20 cellular contexts compared by ENCODE assay signal in the genomic region with DNA sequence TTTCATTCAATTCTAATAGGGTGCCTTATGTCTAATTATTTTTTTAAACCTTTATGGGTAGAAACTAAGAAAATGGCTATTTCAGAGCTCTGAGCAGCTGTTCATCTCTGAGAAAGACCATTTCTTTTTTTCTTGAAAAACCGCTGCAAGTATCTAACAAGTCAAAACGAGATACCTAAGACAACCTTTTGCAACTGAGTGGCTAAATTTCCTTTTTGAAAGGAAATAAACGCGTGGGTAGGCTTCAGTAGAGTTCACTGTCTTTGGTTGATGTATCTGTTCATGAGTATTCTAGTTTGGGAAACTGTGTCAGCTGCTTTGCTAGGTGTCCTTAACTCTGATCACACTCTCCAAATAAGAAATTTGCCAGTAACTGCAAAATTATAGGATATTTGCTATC.
A peak's percentile ranks its signal among the peaks of the same experiment; 100 is the strongest.
DNase-seq lines count a peak whose midpoint lies in the region; ATAC-seq, FAIRE-seq and TF ChIP-seq lines count a peak whose summit lies in the region.
"Had no signal": no experiment of that assay in that cellular context is flagged by ENCODE, and none has a peak within 500 bp of the region (broad histone marks: within the 10 kb centered on the region; RNA-seq: fewer than 3 reads in every experiment).

No MANE protein-coding gene starts in this region.

- TF ChIP-seq POLR2A in HepG2 (IDR thresholded peaks at IDR 0.05; ENCODE audit: insufficient read depth in 1 of 2, low read depth in 2 of 2, low read length in 2 of 2) = no peak

- no peak overlapping the region for H3K9ac ChIP-seq in liver (ENCODE audit: low read depth in 1 of 2, low read length in 2 of 2)
- no peak overlapping the region for H3K9ac ChIP-seq in HepG2 (ENCODE audit: insufficient read depth, low read depth, low read length)
- H3K9ac ChIP-seq: BLaER1 treated with 17β-estradiol and CSF1 and Interleukin-3, amounts not matched to agents 10 nM and 100 nM had no signal

- H3K9me2 ChIP-seq in GM23338 (ENCODE audit: insufficient read depth) = no peaks in the 10 kb centered on the region

- no peak overlapping the region for H2AFZ ChIP-seq in HepG2 (ENCODE audit: low read length)
- H2AFZ ChIP-seq in GM23338 = 0 out of 2 replicates have a peak overlapping the region, but pooled peaks have one; percentile 64

- H3K36me3 ChIP-seq in liver (ENCODE audit: control insufficient read depth in 4 of 4, insufficient read depth in 3 of 4, low read depth in 1 of 4, low read length in 3 of 4) (no peaks in the 10 kb centered on the region), HepG2 (replicated peaks in 1 of 2; ENCODE audit: control insufficient read depth in 1 of 2, insufficient read depth in 2 of 2, low read length in 2 of 2) (no peaks in the 10 kb centered on the region), GM23338 (ENCODE audit: insufficient read depth) (no peaks in the 10 kb centered on the region), A673 (ENCODE audit: insufficient read depth, low read length, poor library complexity, severe bottlenecking) (no peaks in the 10 kb centered on the region)
- H3K36me3 ChIP-seq: BLaER1 treated with 17β-estradiol and CSF1 and Interleukin-3, amounts not matched to agents 10 nM and 100 nM; HAP-1 had no signal

- TF ChIP-seq EP300 in HepG2 (IDR thresholded peaks at IDR 0.05; ENCODE audit: low read depth in 2 of 2, low read length in 2 of 2) = no peak
- TF ChIP-seq EP300 in HepG2 (CRISPR knock-in tag; IDR thresholded peaks at IDR 0.05; ENCODE audit: borderline replicate concordance) = no peak

- H3F3A ChIP-seq in GM23338 (replicated peaks; ENCODE audit: low read depth) = no peaks in the 10 kb centered on the region

- CTCF ChIA-PET in HepG2 (lab: Yijun Ruan, JAX; ENCODE audit: low intra/inter-chr PET ratio, low total read pairs) (no interaction called here), A673 (lab: Charles Lee) (no interaction called here)

- peaks cover 4 to 38% (median 24%) of the 10 kb centered on the region in 4 donors for H3K4me1 ChIP-seq in liver (ENCODE audit: control insufficient read depth in 4 of 4, insufficient read depth in 4 of 4, low read length in 3 of 4)
- no peaks in the 10 kb centered on the region for H3K4me1 ChIP-seq in HepG2 (ENCODE audit: insufficient read depth, low read length)
- no peaks in the 10 kb centered on the region for H3K4me1 ChIP-seq in GM23338 (ENCODE audit: insufficient read depth)
- H3K4me1 ChIP-seq in A673 (ENCODE audit: insufficient read depth, low read length, poor library complexity, severe bottlenecking) = no peaks in the 10 kb centered on the region
- H3K4me1 ChIP-seq: BLaER1 treated with 17β-estradiol and CSF1 and Interleukin-3, amounts not matched to agents 10 nM and 100 nM; HAP-1 had no signal

- in situ Hi-C loops in HepG2 (cut with HindIII; ENCODE audit: extremely low pct_ligation_motif_present, low pct_unique_long_range_greater_than_20kb) = no loop called here

- no peak for ATAC-seq in HepG2
- no peak for ATAC-seq in GM23338
- ATAC-seq in HG03432 (IDR thresholded peaks at IDR 0.05; ENCODE audit: unreplicated experiment) = peak; percentile 51
- ATAC-seq in naive thymus-derived CD8-positive, alpha-beta T cell = no peak
- no peak for ATAC-seq in GM21737 (IDR thresholded peaks at IDR 0.05; ENCODE audit: unreplicated experiment)
- no peak for ATAC-seq in GM21576 (IDR thresholded peaks at IDR 0.05; ENCODE audit: unreplicated experiment)
- ATAC-seq: CD8-positive, alpha-beta T cell had no signal

- no peaks in the 10 kb centered on the region for H3K79me2 ChIP-seq in HepG2 (ENCODE audit: insufficient read depth, low read length)
- no peaks in the 10 kb centered on the region for H3K79me2 ChIP-seq in GM23338 (replicated peaks; ENCODE audit: insufficient read depth)

- intact Hi-C loops in HepG2 (cut with micrococcal nuclease; ENCODE audit: unreplicated experiment) = no loop called here
- intact Hi-C loops in A673 (cut with micrococcal nuclease; ENCODE audit: unreplicated experiment) = no loop called here

- H3K4me2 ChIP-seq in HepG2 (ENCODE audit: low read depth, low read length) = no peak overlapping the region
- no peak overlapping the region for H3K4me2 ChIP-seq in GM23338
- H3K4me2 ChIP-seq: BLaER1 treated with 17β-estradiol and CSF1 and Interleukin-3, amounts not matched to agents 10 nM and 100 nM had no signal

- FAIRE-seq in HepG2 (lab: Jason Lieb, UNC) = no peak
- FAIRE-seq: GM12891, H1 had no signal

- no peaks in the 10 kb centered on the region for H3K27me3 ChIP-seq in liver (ENCODE audit: control insufficient read depth in 4 of 4, insufficient read depth in 4 of 4, low read length in 3 of 4)
- H3K27me3 ChIP-seq in HepG2 (ENCODE audit: control insufficient read depth in 1 of 2, insufficient read depth in 2 of 2, low read length in 2 of 2) = no peaks in the 10 kb centered on the region
- H3K27me3 ChIP-seq in GM23338 (ENCODE audit: insufficient read depth) = no peaks in the 10 kb centered on the region
- no peaks in the 10 kb centered on the region for H3K27me3 ChIP-seq in A673 (replicated peaks; ENCODE audit: insufficient read depth, low read depth, low read length, poor library complexity)
- H3K27me3 ChIP-seq: BLaER1 treated with 17β-estradiol and CSF1 and Interleukin-3, amounts not matched to agents 10 nM and 100 nM had no signal

- peaks cover 2% of the 10 kb centered on the region; the same call in 1 of the 3 replicates for H3K4me1 Mint-ChIP-seq in GM23338
- H3K4me1 Mint-ChIP-seq in naive thymus-derived CD8-positive, alpha-beta T cell = no peaks in the 10 kb centered on the region
- H3K4me1 Mint-ChIP-seq: B cell had no signal

- no peak overlapping the region for H3K4me3 Mint-ChIP-seq in GM23338
- H3K4me3 Mint-ChIP-seq in naive thymus-derived CD8-positive, alpha-beta T cell = no peak overlapping the region
- H3K4me3 Mint-ChIP-seq: B cell; CD8-positive, alpha-beta T cell had no signal

- H3K36me3 Mint-ChIP-seq in GM23338 (ENCODE audit: low read depth) = no peaks in the 10 kb centered on the region; the same call in 2 of the 3 replicates
- H3K36me3 Mint-ChIP-seq in naive thymus-derived CD8-positive, alpha-beta T cell = no peaks in the 10 kb centered on the region
- H3K36me3 Mint-ChIP-seq: CD8-positive, alpha-beta T cell had no signal

- DNase-seq in HepG2 (ENCODE audit: low spot score) (no peak), GM23338 (ENCODE audit: low spot score) (no peak), A673 (ENCODE audit: low spot score) (no peak)
- DNase-seq in naive thymus-derived CD8-positive, alpha-beta T cell = no peak
- DNase-seq: 8988T; Calu3; CD8-positive, alpha-beta T cell; DMS79 treated with DMSO at 0.1 percent for 48 hours; GF-D8; Kasumi-1; KG1 had no signal

- H3K27ac Mint-ChIP-seq in GM23338 = no peak overlapping the region
- H3K27ac Mint-ChIP-seq in naive thymus-derived CD8-positive, alpha-beta T cell = no peak overlapping the region
- H3K27ac Mint-ChIP-seq: B cell; CD8-positive, alpha-beta T cell had no signal

- H3K9me3 ChIP-seq in liver (ENCODE audit: control insufficient read depth in 4 of 4, low read length in 3 of 4) (no peaks in the 10 kb centered on the region), HepG2 (ENCODE audit: low read length) (peaks cover 25% of the 10 kb centered on the region), A673 (ENCODE audit: low read depth, low read length, poor library complexity, severe bottlenecking) (no peaks in the 10 kb centered on the region)
- H3K9me3 ChIP-seq: HAP-1 had no signal

- 92% methylated on average over 4 of the region's 4 CpGs for WGBS in liver
- 1% methylated on average over 4 of the region's 4 CpGs for WGBS in HepG2 (ENCODE audit: low lambda C conversion rate)

- no peaks in the 10 kb centered on the region for H4K20me1 ChIP-seq in HepG2 (ENCODE audit: insufficient read depth, low read length)
- H4K20me1 ChIP-seq in GM23338 (replicated peaks; ENCODE audit: insufficient read depth) = no peaks in the 10 kb centered on the region
- H4K20me1 ChIP-seq: BLaER1 treated with 17β-estradiol and CSF1 and Interleukin-3, amounts not matched to agents 10 nM and 100 nM had no signal

- H3K27me3 Mint-ChIP-seq in GM23338 (ENCODE audit: insufficient read depth, low read depth, poor library complexity) = no peaks in the 10 kb centered on the region
- peaks cover 0 to 8% (median 2%) of the 10 kb centered on the region in 5 donors for H3K27me3 Mint-ChIP-seq in naive thymus-derived CD8-positive, alpha-beta T cell
- H3K27me3 Mint-ChIP-seq: B cell had no signal

- H3K4me3 ChIP-seq in liver (ENCODE audit: low read depth in 1 of 3, low read length in 3 of 3) (no peak overlapping the region), HepG2 (replicated peaks in 1 of 3; ENCODE audit: insufficient read depth in 1 of 3, low read depth in 2 of 3, low read length in 3 of 3) (no peak overlapping the region), GM23338 (no peak overlapping the region), A673 (ENCODE audit: low read depth, low read length, poor library complexity, severe bottlenecking) (no peak overlapping the region)
- H3K4me3 ChIP-seq: BLaER1 treated with 17β-estradiol and CSF1 and Interleukin-3, amounts not matched to agents 10 nM and 100 nM; HAP-1 had no signal

- no peak for TF ChIP-seq RAD21 in liver (IDR thresholded peaks at IDR 0.05)
- TF ChIP-seq RAD21 in HepG2 (CRISPR knock-in tag; IDR thresholded peaks at IDR 0.05) = no peak

- peaks cover 2% of the 10 kb centered on the region; the same call in 2 of the 3 replicates for H3K9me3 Mint-ChIP-seq in GM23338
- H3K9me3 Mint-ChIP-seq in naive thymus-derived CD8-positive, alpha-beta T cell = peaks cover 0 to 10% (median 0%) of the 10 kb centered on the region in 9 donors
- H3K9me3 Mint-ChIP-seq: CD8-positive, alpha-beta T cell had no signal

- H3K27ac ChIP-seq in liver (ENCODE audit: low read depth in 1 of 2, low read length in 2 of 2) (peak overlapping the region; percentile 14 to 68), HepG2 (ENCODE audit: extremely low read length, insufficient read depth, low read length) (no peak overlapping the region), GM23338 (ENCODE audit: low read depth) (no peak overlapping the region), A673 (ENCODE audit: low read depth, low read length, poor library complexity, severe bottlenecking) (no peak overlapping the region)
- H3K27ac ChIP-seq: BLaER1 treated with 17β-estradiol and CSF1 and Interleukin-3, amounts not matched to agents 10 nM and 100 nM had no signal

- BruUV-seq in HepG2 (replicated peaks; lab: Mats Ljungman, UMichigan) = no TSS peak
- BruUV-seq in A673 (replicated peaks; lab: Mats Ljungman, UMichigan) = no TSS peak

- no peak for TF ChIP-seq CTCF in liver (IDR thresholded peaks at IDR 0.05; ENCODE audit: low read depth, low read length, missing input control)
- TF ChIP-seq CTCF in HepG2 (CRISPR knock-in tag; IDR thresholded peaks at IDR 0.05) = no peak
- TF ChIP-seq CTCF in GM23338 (conservative IDR thresholded peaks at IDR 0.05; ENCODE audit: low read depth in 2 of 2) = no peak
- no peak for TF ChIP-seq CTCF in A673 (conservative IDR thresholded peaks at IDR 0.05; ENCODE audit: low read depth, low read length)

- POLR2A ChIA-PET in HepG2 (lab: Yijun Ruan, JAX) = no interaction called here
- POLR2A ChIA-PET in naive thymus-derived CD8-positive, alpha-beta T cell (lab: Charles Lee) = no interaction called here
- POLR2A ChIA-PET in A673 (lab: Charles Lee; ENCODE audit: low non-redundant PET) = no interaction called here

TF ChIP-seq in liver, 16 proteins besides CTCF, POLR2A, EP300 and RAD21 (continues in another document):
- TF ChIP-seq NR2F2 (IDR thresholded peaks at IDR 0.05) = no peak

TF ChIP-seq in HepG2, 621 proteins besides CTCF, POLR2A, EP300 and RAD21:
- TF ChIP-seq FOXA3 (CRISPR knock-in tag; IDR thresholded peaks at IDR 0.05) = no peak

Comparison
In these comparisons a context has a peak if more than half of its experiments do, and no peak if none do; other contexts are left out.
1. H3K27ac ChIP-seq: peak in liver (2 of 2); none in HepG2 (single experiment), GM23338 (single experiment) and A673 (single experiment).